ENCODE assay signal across 8 cellular contexts in the genomic region with DNA sequence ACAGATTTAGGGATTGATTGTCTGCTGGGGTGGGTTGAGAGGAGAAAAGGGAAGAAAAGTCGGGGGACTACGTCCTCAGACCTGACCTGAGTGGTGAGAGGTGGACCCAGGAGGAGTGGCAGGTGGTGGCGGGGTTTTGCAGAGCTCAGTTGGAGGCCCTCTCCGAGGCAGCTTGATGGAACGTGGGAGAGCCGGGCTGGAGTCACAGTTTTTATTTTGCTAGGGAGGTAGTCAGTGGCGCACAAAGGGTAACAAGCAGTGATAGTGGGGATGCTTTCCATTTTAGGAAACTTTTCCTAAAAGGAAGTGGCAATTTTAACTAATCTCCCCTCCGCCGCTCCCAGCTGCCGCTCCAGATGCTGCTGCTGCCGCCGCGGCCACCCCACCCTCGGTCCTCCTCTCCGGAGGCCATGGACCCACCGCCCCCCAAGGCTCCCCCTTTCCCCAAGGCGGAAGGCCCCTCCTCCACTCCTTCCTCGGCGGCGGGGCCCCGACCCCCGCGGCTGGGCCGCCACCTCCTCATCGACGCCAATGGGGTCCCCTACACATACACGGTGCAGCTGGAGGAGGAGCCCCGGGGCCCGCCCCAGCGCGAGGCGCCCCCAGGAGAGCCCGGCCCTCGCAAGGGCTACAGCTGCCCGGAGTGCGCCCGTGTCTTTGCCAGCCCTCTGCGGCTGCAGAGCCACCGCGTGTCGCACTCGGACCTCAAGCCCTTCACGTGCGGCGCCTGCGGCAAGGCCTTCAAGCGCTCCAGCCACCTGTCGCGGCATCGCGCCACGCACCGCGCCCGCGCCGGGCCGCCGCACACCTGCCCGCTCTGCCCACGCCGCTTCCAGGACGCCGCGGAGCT. TPM values are rescaled to one million over a fixed set of nuclear protein-coding genes. Genes with fewer than 3 reads are reported as not detected.
DNase-seq lines count a peak whose midpoint lies in the region; ATAC-seq and TF ChIP-seq lines count a peak whose summit lies in the region.

No MANE protein-coding gene starts in this region.

- peak overlapping the region; percentile 46 for H3K9ac ChIP-seq in parathyroid adenoma

- peaks cover 93% of the 10 kb centered on the region for H3K36me3 Mint-ChIP-seq in Caco-2 (ENCODE audit: insufficient read depth, unreplicated experiment)
- peaks cover 28% of the 10 kb centered on the region for H3K36me3 Mint-ChIP-seq in activated CD4-positive, alpha-beta memory T cell treated with anti-CD3 and anti-CD28 coated beads for 36 hours

- DNase-seq in Caco-2 (peak; percentile 47 to 53), fibroblast of pulmonary artery (ENCODE audit: low read depth) (no peak), GM10248 (ENCODE audit: extremely low spot score) (no peak), NCI-H446 treated with DMSO at 0.1 percent for 48 hours (lab: John Stamatoyannopoulos, UW) (no peak)
- peak; percentile 50 for DNase-seq in activated CD4-positive, alpha-beta memory T cell treated with anti-CD3 and anti-CD28 coated beads for 36 hours

- no peaks in the 10 kb centered on the region for H3K9me3 Mint-ChIP-seq in Caco-2 (ENCODE audit: unreplicated experiment)
- peaks cover 2% of the 10 kb centered on the region for H3K9me3 Mint-ChIP-seq in activated CD4-positive, alpha-beta memory T cell treated with anti-CD3 and anti-CD28 coated beads for 36 hours

- H3K4me3 Mint-ChIP-seq in Caco-2 (ENCODE audit: unreplicated experiment) = peak overlapping the region; percentile 86
- peak overlapping the region; percentile 85 for H3K4me3 Mint-ChIP-seq in activated CD4-positive, alpha-beta memory T cell treated with anti-CD3 and anti-CD28 coated beads for 36 hours

- H3K4me1 Mint-ChIP-seq in Caco-2 (ENCODE audit: low read depth, unreplicated experiment) = peaks cover 37% of the 10 kb centered on the region
- H3K4me1 Mint-ChIP-seq in activated CD4-positive, alpha-beta memory T cell treated with anti-CD3 and anti-CD28 coated beads for 36 hours (ENCODE audit: low read depth) = peaks cover 52% of the 10 kb centered on the region

- no peaks in the 10 kb centered on the region for H3K27me3 Mint-ChIP-seq in Caco-2 (ENCODE audit: insufficient read depth, unreplicated experiment)
- no peaks in the 10 kb centered on the region for H3K27me3 Mint-ChIP-seq in activated CD4-positive, alpha-beta memory T cell treated with anti-CD3 and anti-CD28 coated beads for 36 hours

- H3K27me3 ChIP-seq in Caco-2 (replicated peaks; ENCODE audit: control insufficient read depth, insufficient read depth, low read length) (no peaks in the 10 kb centered on the region), parathyroid adenoma (ENCODE audit: control insufficient read depth, insufficient read depth, low read length) (no peaks in the 10 kb centered on the region)

- H3K27ac Mint-ChIP-seq in Caco-2 (ENCODE audit: unreplicated experiment) = peak overlapping the region; percentile 95
- peak overlapping the region; percentile 98 for H3K27ac Mint-ChIP-seq in activated CD4-positive, alpha-beta memory T cell treated with anti-CD3 and anti-CD28 coated beads for 36 hours

- H3K9me3 ChIP-seq in Caco-2 (no peaks in the 10 kb centered on the region), parathyroid adenoma (ENCODE audit: control insufficient read depth, low read length) (no peaks in the 10 kb centered on the region)

- TF ChIP-seq CTCF in Caco-2 (IDR thresholded peaks at IDR 0.05; ENCODE audit: insufficient read depth in 1 of 2, low read depth in 1 of 2, low read length in 1 of 2, severe bottlenecking in 1 of 2, unreplicated experiment in 1 of 2) (no peak), fibroblast of pulmonary artery (IDR thresholded peaks at IDR 0.05; ENCODE audit: low read length, missing control alignments) (no peak), parathyroid adenoma (IDR thresholded peaks at IDR 0.05) (no peak), GM10248 (IDR thresholded peaks at IDR 0.05; ENCODE audit: control extremely low read depth, extremely low read depth, low read depth, missing control alignments) (no peak)

- CTCF ChIA-PET in Caco-2 (lab: Charles Lee) = interaction anchor here (0.6 to 1.9 kb wide), 5 partner anchors 8 to 542 kb away, joined by 3 to 11 read pairs (median 4); a partner anchor contains a TSS
- CTCF ChIA-PET in activated CD4-positive, alpha-beta memory T cell treated with anti-CD3 and anti-CD28 coated beads for 36 hours (lab: Charles Lee) = interaction anchor here (1.9 to 2.0 kb wide), 3 partner anchors 10 to 12 kb away, joined by 11 to 28 read pairs (median 17); a partner anchor contains a TSS
- CTCF ChIA-PET in GM10248 (lab: Yijun Ruan, JAX) = interaction anchor here (1.0 to 5.0 kb wide), 5 partner anchors 9 to 14 kb away, joined by 3 to 31 read pairs (median 9); a partner anchor contains a TSS

- H3K36me3 ChIP-seq in Caco-2 (ENCODE audit: control insufficient read depth, insufficient read depth, low read length) (0 out of 2 replicates have a peak, but pooled peaks cover 2% of the 10 kb centered on the region), parathyroid adenoma (ENCODE audit: control insufficient read depth, insufficient read depth, low read length) (no peaks in the 10 kb centered on the region)

- no TSS peak for BruUV-seq in Caco-2 (replicated peaks; lab: Mats Ljungman, UMichigan)

- intact Hi-C loops in Caco-2 (cut with micrococcal nuclease; ENCODE audit: unreplicated experiment) = no loop called here
- intact Hi-C loops in activated CD4-positive, alpha-beta memory T cell treated with anti-CD3 and anti-CD28 coated beads for 36 hours (cut with micrococcal nuclease) = loop anchor here (1.0 to 5.0 kb wide), 5 partner anchors 7 to 385 kb away; a partner anchor contains a TSS

- peak overlapping the region; percentile 58 for H2AFZ ChIP-seq in parathyroid adenoma

- POLR2A ChIA-PET in Caco-2 (lab: Charles Lee) = interaction anchor here (0.5 to 1.9 kb wide), 4 partner anchors 8 to 486 kb away, joined by 5 to 14 read pairs (median 6); a partner anchor contains a TSS
- POLR2A ChIA-PET in activated CD4-positive, alpha-beta memory T cell treated with anti-CD3 and anti-CD28 coated beads for 36 hours (lab: Charles Lee) = interaction anchor here (0.7 to 2.6 kb wide), 5 partner anchors 9 to 388 kb away, joined by 3 to 19 read pairs (median 3); a partner anchor contains a TSS
- POLR2A ChIA-PET in GM10248 (lab: Yijun Ruan, JAX) = interaction anchor here (0.8 kb wide), 1 partner anchor 13 kb away, joined by 4 read pairs; a partner anchor contains a TSS

- H3K4me3 ChIP-seq in Caco-2 (ENCODE audit: low read depth, low read length) = peak overlapping the region; percentile 84
- peak overlapping the region; percentile 88 for H3K4me3 ChIP-seq in fibroblast of pulmonary artery (replicated peaks; ENCODE audit: low read depth, low read length)
- H3K4me3 ChIP-seq in parathyroid adenoma (ENCODE audit: low read depth, low read length) = peak overlapping the region; percentile 75

- H3K79me2 ChIP-seq in parathyroid adenoma = peaks cover 10% of the 10 kb centered on the region

- peak overlapping the region; percentile 99 for H3K27ac ChIP-seq in parathyroid adenoma

- ATAC-seq in HG03045 (IDR thresholded peaks at IDR 0.05; ENCODE audit: unreplicated experiment) (peak; percentile 2), GM18519 (IDR thresholded peaks at IDR 0.05; ENCODE audit: low FRiP score, unreplicated experiment) (no peak)

- H3K4me2 ChIP-seq in parathyroid adenoma (ENCODE audit: low read length) = peak overlapping the region; percentile 79

- H3K4me1 ChIP-seq in Caco-2 (peaks cover 9% of the 10 kb centered on the region; the same call in 1 of the 2 replicates), parathyroid adenoma (peaks cover 34% of the 10 kb centered on the region)

RNA-seq across cellular contexts. Expression of a gene that starts 1.1 kb away (rescaled TPM):
- 46.2 and 47.4 TPM in 2 replicates for total RNA-seq in Caco-2 (2022)
- 10 to 100 TPM; 19.2 to 20.1 TPM for total RNA-seq in activated CD4-positive, alpha-beta memory T cell treated with anti-CD3 and anti-CD28 coated beads for 36 hours

RNA-seq across cellular contexts. Expression of a gene that starts 1.6 kb away (rescaled TPM):
- 38.5 and 41.4 TPM in 2 replicates for total RNA-seq in Caco-2 (2022)
- 10 to 100 TPM; 23.4 to 23.5 TPM for total RNA-seq in activated CD4-positive, alpha-beta memory T cell treated with anti-CD3 and anti-CD28 coated beads for 36 hours

RNA-seq across cellular contexts. Expression of a gene that starts 5.6 kb away (rescaled TPM):
- 17.4 and 17.6 TPM in 2 replicates for total RNA-seq in Caco-2 (2022)
- 1 to 10 TPM; 3.6 to 4.0 TPM for total RNA-seq in activated CD4-positive, alpha-beta memory T cell treated with anti-CD3 and anti-CD28 coated beads for 36 hours

RNA-seq across cellular contexts. Expression of a gene that starts 12.5 kb away (rescaled TPM):
- total RNA-seq in Caco-2 (2022) = 289 TPM in 2 replicates
- total RNA-seq in activated CD4-positive, alpha-beta memory T cell treated with anti-CD3 and anti-CD28 coated beads for 36 hours = 100 to 1,000 TPM; 249 to 251 TPM

RNA-seq across cellular contexts. Expression of a gene that starts 18.0 kb away (rescaled TPM):
- 8.5 and 10.2 TPM in 2 replicates for total RNA-seq in Caco-2 (2022)
- total RNA-seq in activated CD4-positive, alpha-beta memory T cell treated with anti-CD3 and anti-CD28 coated beads for 36 hours = 1 to 10 TPM; 3.9 to 4.4 TPM

Comparison
In these comparisons a context has a peak if more than half of its experiments do, and no peak if none do; other contexts are left out.
1. DNase-seq: peak in Caco-2 (2 of 2) and activated CD4-positive, alpha-beta memory T cell treated with anti-CD3 and anti-CD28 coated beads for 36 hours (single experiment); none in fibroblast of pulmonary artery (single experiment), GM10248 (single experiment) and NCI-H446 treated with DMSO at 0.1 percent for 48 hours (single experiment).
2. Peak in every context shown above with its lines, with median percentiles within 50 percentile points of each other: H3K4me3 ChIP-seq.